In the genomic region with DNA sequence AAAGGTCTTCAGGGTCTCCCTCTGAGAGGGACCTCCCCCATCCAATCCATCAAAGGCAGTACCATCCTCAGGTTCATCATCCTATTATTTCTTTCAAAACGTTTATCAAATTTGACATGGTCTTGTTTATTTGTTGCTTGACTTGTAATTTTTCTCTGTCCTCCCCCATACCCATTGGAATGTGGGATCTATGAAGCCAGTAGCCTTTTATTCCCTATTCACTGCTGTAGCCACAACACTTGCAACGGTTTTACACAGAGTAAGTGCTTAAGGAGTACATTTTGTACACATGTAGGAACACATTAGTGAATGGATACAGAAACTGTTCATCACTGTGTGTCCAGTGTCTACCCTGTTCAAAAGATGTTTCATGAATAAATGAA, we compare ENCODE assay signal across 16 cellular contexts. TPM values are rescaled to one million over a fixed set of nuclear protein-coding genes. Genes with fewer than 3 reads are reported as not detected.
DNase-seq lines count a peak whose midpoint lies in the region; FAIRE-seq and TF ChIP-seq lines count a peak whose summit lies in the region.
"Had no signal": no experiment of that assay in that cellular context is flagged by ENCODE, and none has a peak within 500 bp of the region (broad histone marks: within the 10 kb centered on the region; RNA-seq: fewer than 3 reads in every experiment).

No MANE protein-coding gene starts in this region.

- no peaks in the 10 kb centered on the region for H3K9me3 Mint-ChIP-seq in astrocyte (ENCODE audit: unreplicated experiment)
- peaks cover 0 to 5% (median 0%) of the 10 kb centered on the region in 7 donors for H3K9me3 Mint-ChIP-seq in CD14-positive monocyte
- H3K9me3 Mint-ChIP-seq: H9 had no signal

- no peak overlapping the region for H3K4me3 ChIP-seq in GM23248
- H3K4me3 ChIP-seq in astrocyte (ENCODE audit: insufficient read depth, low read depth, low read length): no peak overlapping the region
- no peak overlapping the region for H3K4me3 ChIP-seq in uterus
- H3K4me3 ChIP-seq in coronary artery: no peak overlapping the region
- H3K4me3 ChIP-seq: PC-9 had no signal

- H3K79me2 ChIP-seq in GM23248 (ENCODE audit: insufficient read depth): no peaks in the 10 kb centered on the region
- H3K79me2 ChIP-seq in astrocyte (ENCODE audit: insufficient read depth, low read length): no peaks in the 10 kb centered on the region

- H3K36me3 Mint-ChIP-seq in astrocyte (ENCODE audit: low read depth, unreplicated experiment): no peaks in the 10 kb centered on the region
- no peaks in the 10 kb centered on the region for H3K36me3 Mint-ChIP-seq in CD14-positive monocyte

- H3K27ac Mint-ChIP-seq in astrocyte (ENCODE audit: unreplicated experiment) (no peak overlapping the region), CD14-positive monocyte (no peak overlapping the region)
- H3K27ac Mint-ChIP-seq: H9 had no signal

- H3K9me2 ChIP-seq in GM23248 (ENCODE audit: insufficient read depth): 0 out of 2 replicates have a peak, but pooled peaks cover 5% of the 10 kb centered on the region

- no peak for TF ChIP-seq POLR2A in uterus (IDR thresholded peaks at IDR 0.05)

- FAIRE-seq in astrocyte (lab: Jason Lieb, UNC): no peak

- TF ChIP-seq CTCF in astrocyte (IDR thresholded peaks at IDR 0.05; ENCODE audit: insufficient read depth, low read depth, low read length): no peak
- no peak for TF ChIP-seq CTCF in uterus (IDR thresholded peaks at IDR 0.05)
- TF ChIP-seq CTCF in CD14-positive monocyte (IDR thresholded peaks at IDR 0.05): no peak
- no peak for TF ChIP-seq CTCF in coronary artery (IDR thresholded peaks at IDR 0.05)

- no peak overlapping the region for H3K4me3 Mint-ChIP-seq in astrocyte (ENCODE audit: unreplicated experiment)
- H3K4me3 Mint-ChIP-seq in CD14-positive monocyte: no peak overlapping the region
- H3K4me3 Mint-ChIP-seq: H9 had no signal

- H3K9ac ChIP-seq in GM23248 (no peak overlapping the region), astrocyte (ENCODE audit: low read length) (no peak overlapping the region)

- H3K36me3 ChIP-seq in GM23248 (ENCODE audit: low read depth): no peaks in the 10 kb centered on the region
- H3K36me3 ChIP-seq in astrocyte (ENCODE audit: insufficient read depth, low read length): no peaks in the 10 kb centered on the region
- no peaks in the 10 kb centered on the region for H3K36me3 ChIP-seq in uterus

- no peaks in the 10 kb centered on the region for H3K9me3 ChIP-seq in GM23248 (ENCODE audit: low read depth)
- H3K9me3 ChIP-seq in astrocyte (ENCODE audit: insufficient read depth, low read depth, low read length): no peaks in the 10 kb centered on the region
- no peaks in the 10 kb centered on the region for H3K9me3 ChIP-seq in uterus

- peak overlapping the region; percentile 32 for H3K4me2 ChIP-seq in GM23248 (ENCODE audit: unreplicated experiment)
- H3K4me2 ChIP-seq in astrocyte (ENCODE audit: low read length): peak overlapping the region; percentile 47
- H3K4me2 ChIP-seq: PC-9 had no signal

- no peaks in the 10 kb centered on the region for H3K27me3 ChIP-seq in GM23248 (replicated peaks; ENCODE audit: insufficient read depth)
- H3K27me3 ChIP-seq in astrocyte (ENCODE audit: insufficient read depth, low read length): no peaks in the 10 kb centered on the region
- no peaks in the 10 kb centered on the region for H3K27me3 ChIP-seq in uterus

- H4K20me1 ChIP-seq in GM23248 (ENCODE audit: insufficient read depth): no peaks in the 10 kb centered on the region
- H4K20me1 ChIP-seq in astrocyte (ENCODE audit: insufficient read depth, low read length): no peaks in the 10 kb centered on the region

- in situ Hi-C loops in GM23248 (cut with MboI): no loop called here

- DNase-seq in GM23248 (no peak), astrocyte (ENCODE audit: low read depth) (peak; percentile 37), foreskin melanocyte (peak; percentile 14), uterus (no peak), CD14-positive monocyte (ENCODE audit: low spot score) (no peak), NOMO-1 treated with dmso at 0.1 percent for 144 hours (lab: John Stamatoyannopoulos, UW; ENCODE audit: unreplicated experiment) (no peak), coronary artery (ENCODE audit: low spot score) (no peak)
- DNase-seq: H9, MV-4-11, NCI-H1417, NCI-H187 treated with DMSO at 0.1 percent for 48 hours, NCI-H510A, NCI-H774, PC-9 had no signal

- H3F3A ChIP-seq in GM23248 (ENCODE audit: insufficient read depth): peaks cover 10% of the 10 kb centered on the region; the same call in 1 of the 2 replicates

- peaks cover 11% of the 10 kb centered on the region for H3K4me1 Mint-ChIP-seq in astrocyte (ENCODE audit: low read depth, unreplicated experiment)
- no peaks in the 10 kb centered on the region for H3K4me1 Mint-ChIP-seq in CD14-positive monocyte
- H3K4me1 Mint-ChIP-seq: H9 had no signal

- 9 to 23% methylated on average over 2 of the region's 2 CpGs for WGBS in GM23248 (ENCODE audit: low coverage in 1 of 2, low lambda C conversion rate in 2 of 2, missing lambda C conversion rate in 2 of 2), 2 experiments

- H3K4me1 ChIP-seq in GM23248 (ENCODE audit: insufficient read depth) (peaks cover 18% of the 10 kb centered on the region), astrocyte (ENCODE audit: insufficient read depth, low read length) (peaks cover 13% of the 10 kb centered on the region), uterus (no peaks in the 10 kb centered on the region)

- intact Hi-C loops in uterus (cut with DNase I; ENCODE audit: low total_unique reads): no loop called here
- intact Hi-C loops in CD14-positive monocyte (cut with micrococcal nuclease): no loop called here

- H3K27ac ChIP-seq in GM23248: no peak overlapping the region
- H3K27ac ChIP-seq in astrocyte (ENCODE audit: low read depth, low read length): peak overlapping the region; percentile 48
- peak overlapping the region; percentile 32 to 65 for H3K27ac ChIP-seq in uterus
- no peak overlapping the region for H3K27ac ChIP-seq in coronary artery
- H3K27ac ChIP-seq: C4-2B, PC-9 had no signal

- H2AFZ ChIP-seq in GM23248 (no peak overlapping the region), astrocyte (ENCODE audit: low read depth, low read length) (no peak overlapping the region)
- H2AFZ ChIP-seq: PC-9 had no signal

- H3K27me3 Mint-ChIP-seq in astrocyte (ENCODE audit: low read depth, unreplicated experiment) (no peaks in the 10 kb centered on the region), CD14-positive monocyte (ENCODE audit: low read depth in 3 of 3) (peaks cover 0 to 6% (median 4%) of the 10 kb centered on the region in 3 donors)

RNA-seq across cellular contexts. Expression of a gene that starts 41.5 kb away (rescaled TPM):
- total RNA-seq in GM23248 (2014; rRNA removed; shearing (Covaris generic)): 1.4 and 2.9 TPM in 2 replicates
- 2.1 and 2.3 TPM in 2 replicates for polyA plus RNA-seq in GM23248 (2016; fragmentation: Nextera tagmentation; extraction: Ambion mirVana)
- 1.9 and 2.3 TPM in 2 replicates for total RNA-seq in astrocyte
- 100 to 1,000 TPM in 1 of 4 donors, 10 to 100 TPM in 2, 1 to 10 TPM in 1; 3.6 to 161 (median 33.9) TPM for total RNA-seq in uterus
- not detected for polyA plus RNA-seq in CD14-positive monocyte
- total RNA-seq: H9, HT1080, PC-9 had no signal

Comparison
In these comparisons a context has a peak if more than half of its experiments do, and no peak if none do; other contexts are left out.
1. DNase-seq: peak in astrocyte (single experiment) and foreskin melanocyte (single experiment); none in GM23248 (single experiment), uterus (0 of 2), CD14-positive monocyte (single experiment), NOMO-1 treated with dmso at 0.1 percent for 144 hours (single experiment) and coronary artery (single experiment).
2. H3K27ac ChIP-seq: peak in astrocyte (single experiment) and uterus (2 of 2); none in GM23248 (single experiment) and coronary artery (0 of 2).